In genomic region chr13:23673354-23673753, GRCh38 we compare ENCODE assay signal across 1 cellular context.
TF ChIP-seq lines count a peak whose summit lies in the region.

No MANE protein-coding gene starts in this region.

TF ChIP-seq in WTC11, 78 proteins besides CTCF, POLR2A, EP300 and RAD21 (continued from another document):
- TF ChIP-seq FOXP4 (CRISPR knock-in tag; IDR thresholded peaks at IDR 0.05) = no peak
- no peak for TF ChIP-seq ZNF317 (CRISPR knock-in tag; IDR thresholded peaks at IDR 0.05; ENCODE audit: borderline replicate concordance, low read depth)
- no peak for TF ChIP-seq ELF4 (CRISPR knock-in tag; IDR thresholded peaks at IDR 0.05; ENCODE audit: low read depth)
- no peak for TF ChIP-seq E2F5 (CRISPR knock-in tag; IDR thresholded peaks at IDR 0.05)
- no peak for TF ChIP-seq RELA (CRISPR knock-in tag; IDR thresholded peaks at IDR 0.05; ENCODE audit: borderline replicate concordance)
- TF ChIP-seq STAT6 (CRISPR knock-in tag; conservative IDR thresholded peaks at IDR 0.05; ENCODE audit: low read depth) = no peak
- TF ChIP-seq ZNF416 (CRISPR knock-in tag; IDR thresholded peaks at IDR 0.05) = no peak
